In genomic region chr3:49616061-49616460, GRCh38 we compare ENCODE assay signal across 13 cellular contexts.
"Had no signal": no experiment of that assay in that cellular context is flagged by ENCODE, and none has a peak within 500 bp of the region (broad histone marks: within the 10 kb centered on the region; RNA-seq: fewer than 3 reads in every experiment).

No MANE protein-coding gene starts in this region.

- H3K36me3 ChIP-seq: esophagus squamous epithelium, right atrium auricular region, thyroid gland, vagina had no signal

- H3K9me3 Mint-ChIP-seq: activated CD4-positive, alpha-beta T cell treated with anti-CD3 and anti-CD28 coated beads, Interleukin-2, amount 10 ng/mL, durations not matched to agents 24 days and 14 days; stimulated activated effector memory CD8-positive, alpha-beta T cell treated with anti-CD3 and anti-CD28 coated beads, Interleukin-12 subunit alpha, Interleukin-12 subunit beta, amount 100 ng/mL, for 72 hours had no signal

- H3K27me3 ChIP-seq: esophagus squamous epithelium, right atrium auricular region, thyroid gland, vagina had no signal

- H3K27ac Mint-ChIP-seq: activated B cell treated with CpG ODN at 0.5 μM for 24 hours; activated CD4-positive, alpha-beta T cell treated with anti-CD3 and anti-CD28 coated beads, Interleukin-2, amount 10 ng/mL, durations not matched to agents 24 days and 14 days; activated naive CD8-positive, alpha-beta T cell; stimulated activated effector memory CD8-positive, alpha-beta T cell treated with anti-CD3 and anti-CD28 coated beads, Interleukin-12 subunit alpha, Interleukin-12 subunit beta, amount 100 ng/mL, for 72 hours; T-helper 17 cell had no signal

- H3K4me3 ChIP-seq: esophagus squamous epithelium, right atrium auricular region, thyroid gland, vagina had no signal

- H3K4me1 Mint-ChIP-seq: activated B cell treated with CpG ODN at 0.5 μM for 24 hours; activated CD4-positive, alpha-beta T cell treated with anti-CD3 and anti-CD28 coated beads, Interleukin-2, amount 10 ng/mL, durations not matched to agents 24 days and 14 days; stimulated activated effector memory CD8-positive, alpha-beta T cell treated with anti-CD3 and anti-CD28 coated beads, Interleukin-12 subunit alpha, Interleukin-12 subunit beta, amount 100 ng/mL, for 72 hours; T-helper 17 cell had no signal

- ATAC-seq: foreskin keratinocyte; stimulated activated effector memory CD8-positive, alpha-beta T cell treated with anti-CD3 and anti-CD28 coated beads, Interleukin-12 subunit alpha, Interleukin-12 subunit beta, amount 100 ng/mL, for 72 hours; T-helper 17 cell had no signal

- H3K4me1 ChIP-seq: esophagus squamous epithelium, foreskin keratinocyte, right atrium auricular region, vagina had no signal

- H3K4me3 Mint-ChIP-seq: activated B cell treated with CpG ODN at 0.5 μM for 24 hours; activated CD4-positive, alpha-beta T cell treated with anti-CD3 and anti-CD28 coated beads, Interleukin-2, amount 10 ng/mL, durations not matched to agents 24 days and 14 days; activated naive CD8-positive, alpha-beta T cell; stimulated activated effector memory CD8-positive, alpha-beta T cell treated with anti-CD3 and anti-CD28 coated beads, Interleukin-12 subunit alpha, Interleukin-12 subunit beta, amount 100 ng/mL, for 72 hours; T-helper 17 cell had no signal

- H3K27ac ChIP-seq: esophagus squamous epithelium, foreskin keratinocyte, right atrium auricular region, thyroid gland, vagina had no signal

- H3K36me3 Mint-ChIP-seq: activated naive CD8-positive, alpha-beta T cell; stimulated activated effector memory CD8-positive, alpha-beta T cell treated with anti-CD3 and anti-CD28 coated beads, Interleukin-12 subunit alpha, Interleukin-12 subunit beta, amount 100 ng/mL, for 72 hours had no signal

- H3K27me3 Mint-ChIP-seq: activated B cell treated with CpG ODN at 0.5 μM for 24 hours; activated naive CD8-positive, alpha-beta T cell had no signal

- H3K9me3 ChIP-seq: right atrium auricular region, thyroid gland, vagina had no signal

- DNase-seq: activated B cell treated with CpG ODN at 0.5 μM for 24 hours; activated CD4-positive, alpha-beta T cell treated with anti-CD3 and anti-CD28 coated beads, Interleukin-2, amount 10 ng/mL, durations not matched to agents 24 days and 14 days; activated gamma-delta T cell; activated T-cell treated with anti-CD3 and anti-CD28 coated beads, Interleukin-2, amount 50 U/mL, for 1 hour; esophagus squamous epithelium; foreskin keratinocyte; small intestine; T-helper 17 cell had no signal
